In the genomic region with DNA sequence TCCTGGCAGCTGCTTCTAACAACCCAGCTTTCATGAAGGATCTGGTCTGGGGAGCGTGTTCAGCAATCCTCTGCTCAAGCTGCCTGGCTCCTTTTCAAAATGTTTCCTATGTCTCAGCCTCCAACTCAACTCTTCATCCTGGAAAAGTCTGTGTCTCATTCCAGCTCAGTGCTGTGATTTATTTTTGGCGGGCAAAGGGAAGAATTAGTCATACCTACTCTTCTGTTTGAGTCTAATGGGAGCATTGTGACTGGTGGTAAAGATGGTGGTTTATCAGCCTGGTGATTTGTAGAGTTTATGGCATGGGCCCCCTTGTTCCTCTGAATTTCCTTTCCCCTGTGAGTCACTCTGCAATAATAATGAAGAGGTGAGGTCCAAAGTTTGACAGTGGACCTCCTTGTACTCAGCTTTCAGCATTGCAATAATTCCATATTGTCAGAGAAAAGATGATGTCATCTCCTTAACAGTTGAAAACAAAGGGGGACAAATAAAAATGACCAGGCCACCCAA, we compare ENCODE assay signal across 14 cellular contexts.
DNase-seq lines count a peak whose midpoint lies in the region; ATAC-seq and TF ChIP-seq lines count a peak whose summit lies in the region.
"Had no signal": no experiment of that assay in that cellular context is flagged by ENCODE, and none has a peak within 500 bp of the region (broad histone marks: within the 10 kb centered on the region; RNA-seq: fewer than 3 reads in every experiment).

No MANE protein-coding gene starts in this region.

- CTCF ChIA-PET in AG04449 (lab: Yijun Ruan, JAX), result interaction anchor here (0.8 kb wide), 2 partner anchors 29 to 93 kb away, joined by 3 to 4 read pairs; no protein-coding TSS in a partner anchor

- DNase-seq in AG04449 (ENCODE audit: low read depth, low spot score), result peak; percentile 47
- peak; percentile 45 for DNase-seq in HFF-Myc (ENCODE audit: extremely low read depth, low read depth)
- DNase-seq in astrocyte of the spinal cord (ENCODE audit: low read depth, low spot score), result peak; percentile 90
- DNase-seq in kidney epithelial cell (ENCODE audit: low read depth), result peak; percentile 45
- no peak for DNase-seq in AML-193 (lab: John Stamatoyannopoulos, UW)
- DNase-seq in DMS153 treated with DMSO at 0.1 percent for 48 hours (lab: John Stamatoyannopoulos, UW; ENCODE audit: unreplicated experiment), result no peak
- no peak for DNase-seq in occipital lobe (lab: John Stamatoyannopoulos, UW)
- DNase-seq: body of pancreas; effector memory CD8-positive, alpha-beta T cell; NCI-H2171; stimulated activated CD4-positive, alpha-beta T cell treated with anti-CD3 and anti-CD28 coated beads, Interleukin-1b, Interleukin-23, amount 100 ng/mL, for 48 hours had no signal

- H3K36me3 ChIP-seq in kidney epithelial cell (ENCODE audit: control insufficient read depth, insufficient read depth, low read length), result no peaks in the 10 kb centered on the region

- POLR2A ChIA-PET in AG04449 (lab: Yijun Ruan, JAX), result no interaction called here

- in situ Hi-C loops in astrocyte of the spinal cord (cut with HindIII; ENCODE audit: low sequenced_read_pairs), result no loop called here

- no peak for ATAC-seq in HG02885 (IDR thresholded peaks at IDR 0.05; ENCODE audit: poor library complexity, unreplicated experiment)
- ATAC-seq: activated T-helper 17 cell treated with anti-CD3 and anti-CD28 coated beads, Interleukin-2, amount 50 U/mL, for 72 hours; body of pancreas; effector memory CD8-positive, alpha-beta T cell; HCT116 had no signal

- H3K4me3 ChIP-seq in AG04449 (ENCODE audit: low read depth, low read length) (no peak overlapping the region), HFF-Myc (replicated peaks; ENCODE audit: low read depth, low read length) (no peak overlapping the region), astrocyte of the spinal cord (ENCODE audit: low read depth, low read length) (no peak overlapping the region), kidney epithelial cell (ENCODE audit: low read depth, low read length) (no peak overlapping the region)
- H3K4me3 ChIP-seq: body of pancreas had no signal

- TF ChIP-seq CTCF in AG04449 (IDR thresholded peaks at IDR 0.05; ENCODE audit: insufficient read depth, low read length, missing control alignments) (no peak), HFF-Myc (IDR thresholded peaks at IDR 0.05; ENCODE audit: low read depth, low read length, missing control alignments) (no peak), astrocyte of the spinal cord (IDR thresholded peaks at IDR 0.05; ENCODE audit: low read depth, low read length) (no peak), kidney epithelial cell (IDR thresholded peaks at IDR 0.05; ENCODE audit: insufficient read depth, low read length, poor library complexity, severe bottlenecking) (no peak)

- no peaks in the 10 kb centered on the region for H3K27me3 ChIP-seq in kidney epithelial cell (ENCODE audit: control insufficient read depth, insufficient read depth, low read length)
- H3K27me3 ChIP-seq: body of pancreas had no signal

Comparison
In these comparisons a context has a peak if more than half of its experiments do, and no peak if none do; other contexts are left out.
1. DNase-seq: peak in AG04449 (single experiment), HFF-Myc (single experiment), astrocyte of the spinal cord (single experiment) and kidney epithelial cell (single experiment); none in AML-193 (0 of 2), DMS153 treated with DMSO at 0.1 percent for 48 hours (single experiment) and occipital lobe (single experiment).